Comparison of ENCODE assay signal across 11 cellular contexts in the genomic region with DNA sequence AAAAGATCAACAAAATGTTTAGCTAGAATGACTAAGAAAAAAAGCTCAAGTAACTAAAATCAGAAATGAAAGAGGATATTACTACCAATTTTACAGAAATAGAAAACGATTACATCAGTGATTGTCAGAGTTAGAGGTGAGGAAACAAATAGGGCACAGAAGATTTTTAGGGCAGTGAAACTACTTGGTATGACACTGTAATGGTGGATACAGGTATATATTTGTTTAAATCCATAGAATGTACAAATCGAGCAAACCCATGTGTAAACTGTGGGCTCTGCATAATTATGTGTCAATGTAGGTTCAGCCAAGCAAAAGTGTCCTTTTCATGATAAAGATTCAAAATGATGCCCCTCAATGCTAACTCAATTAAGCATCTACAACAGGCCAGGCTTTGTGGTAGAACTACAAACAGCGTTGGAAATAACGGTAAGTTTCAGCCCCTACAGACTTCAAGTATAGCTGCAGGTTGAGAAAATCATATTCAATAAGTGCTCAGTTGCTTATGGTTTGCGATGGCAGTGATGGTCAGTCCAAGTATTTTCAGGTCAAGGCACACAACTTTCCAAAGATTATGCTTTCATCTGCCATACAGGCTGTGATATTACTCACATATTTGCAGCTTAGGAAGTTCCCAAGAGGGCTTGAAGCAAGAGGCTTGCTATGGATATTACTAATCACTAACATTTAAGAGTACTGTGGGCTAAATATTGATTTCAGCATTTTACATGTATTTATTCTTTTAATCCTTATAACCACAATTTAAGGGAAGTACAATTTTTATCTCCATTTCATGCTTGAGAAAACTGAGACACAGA.
A peak's percentile ranks its signal among the peaks of the same experiment; 100 is the strongest.
DNase-seq lines count a peak whose midpoint lies in the region; ATAC-seq and TF ChIP-seq lines count a peak whose summit lies in the region.
"Had no signal": no experiment of that assay in that cellular context is flagged by ENCODE, and none has a peak within 500 bp of the region (broad histone marks: within the 10 kb centered on the region; RNA-seq: fewer than 3 reads in every experiment).

No MANE protein-coding gene starts in this region.

- H3K4me2 ChIP-seq in OCI-LY3 (ENCODE audit: low read length), result peak overlapping the region; percentile 96

- H3K27ac ChIP-seq in OCI-LY3 (ENCODE audit: low read length) (peak overlapping the region; percentile 96), substantia nigra (ENCODE audit: low read depth, low read length, poor library complexity, severe bottlenecking) (no peak overlapping the region)

- DNase-seq in substantia nigra (lab: John Stamatoyannopoulos, UW) (no peak), NCI-H2029 (lab: John Stamatoyannopoulos, UW) (no peak), NCI-H1105 treated with DMSO at 0.1 percent for 48 hours (lab: John Stamatoyannopoulos, UW) (no peak), islet precursor cell (no peak)
- DNase-seq: COR-L47, KBM-7, NCI-H748 treated with DMSO at 0.1 percent for 48 hours had no signal

- ATAC-seq in GM18499 (IDR thresholded peaks at IDR 0.05; ENCODE audit: insufficient read depth, unreplicated experiment), result peak; percentile 48
- peak; percentile 35 for ATAC-seq in GM19452 (IDR thresholded peaks at IDR 0.05; ENCODE audit: unreplicated experiment)
- ATAC-seq in HG02981 (IDR thresholded peaks at IDR 0.05; ENCODE audit: unreplicated experiment), result peak; percentile 29

- H3K9ac ChIP-seq in OCI-LY3 (ENCODE audit: low read length), result peak overlapping the region; percentile 63

- peak overlapping the region; percentile 63 for H3K4me3 ChIP-seq in OCI-LY3 (ENCODE audit: low read length)

- H3K27me3 ChIP-seq in OCI-LY3 (ENCODE audit: low read depth, low read length), result no peaks in the 10 kb centered on the region

- H3K36me3 ChIP-seq in OCI-LY3 (replicated peaks; ENCODE audit: low read depth, low read length), result peaks cover 7% of the 10 kb centered on the region

- TF ChIP-seq CTCF in OCI-LY3 (IDR thresholded peaks at IDR 0.05; ENCODE audit: low read depth, low read length), result no peak

- H3K79me2 ChIP-seq in OCI-LY3 (ENCODE audit: low read length), result no peaks in the 10 kb centered on the region

- no peak overlapping the region for H2AFZ ChIP-seq in OCI-LY3 (ENCODE audit: low read depth, low read length)

- H3K9me3 ChIP-seq in OCI-LY3 (ENCODE audit: insufficient read depth, low read length), result peaks cover 8% of the 10 kb centered on the region

- no peaks in the 10 kb centered on the region for H4K20me1 ChIP-seq in OCI-LY3 (ENCODE audit: insufficient read depth, low read length)

- peaks cover 22% of the 10 kb centered on the region for H3K4me1 ChIP-seq in OCI-LY3 (ENCODE audit: low read length)
